18 cellular contexts compared by ENCODE assay signal in the genomic region with DNA sequence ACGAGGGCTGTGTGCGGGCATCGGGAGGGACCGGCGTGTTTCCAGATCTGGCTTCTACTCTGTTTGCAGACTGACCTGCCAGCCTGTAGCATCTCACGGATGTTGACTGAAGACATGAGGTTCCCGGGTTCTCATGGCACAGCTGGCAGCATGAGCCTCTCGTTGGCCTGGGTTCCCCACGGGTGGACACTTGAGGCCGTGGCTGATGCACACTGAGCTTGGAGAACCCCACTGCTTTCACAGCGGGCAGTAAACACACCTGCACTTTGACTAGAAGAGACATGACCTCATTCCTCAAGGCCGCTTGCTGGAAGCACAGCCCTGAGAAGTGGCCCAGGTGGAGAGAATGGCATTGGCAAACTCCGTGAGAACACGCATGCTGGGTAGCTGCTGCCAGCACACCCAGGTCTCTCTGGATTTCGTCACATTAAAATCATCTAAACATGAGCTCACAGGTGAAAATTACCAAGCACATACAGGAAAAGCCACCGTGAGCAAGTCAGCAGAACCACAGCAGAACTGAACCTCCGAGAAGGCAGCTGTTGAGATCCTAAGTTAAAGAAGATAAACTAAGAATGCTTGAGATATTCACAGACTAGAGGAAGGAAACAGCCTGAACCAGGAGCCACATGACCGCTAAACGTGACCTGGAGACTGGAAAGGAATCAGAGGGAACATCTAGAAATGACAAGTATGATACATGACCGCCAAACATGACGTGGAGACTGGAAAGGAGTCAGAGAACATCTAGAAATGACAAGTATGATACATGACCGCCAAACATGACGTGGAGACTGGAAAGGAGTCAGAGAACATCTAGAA.
"Had no signal": no experiment of that assay in that cellular context is flagged by ENCODE, and none has a peak within 500 bp of the region (broad histone marks: within the 10 kb centered on the region; RNA-seq: fewer than 3 reads in every experiment).

No MANE protein-coding gene starts in this region.

- DNase-seq: activated CD4-positive, alpha-beta T cell treated with anti-CD3 and anti-CD28 coated beads, Interleukin-2, amount 50 U/mL, for 1 hour; amniotic stem cell; dorsolateral prefrontal cortex; immature natural killer cell; left cardiac atrium; lower lobe of right lung; SK-N-SH; T-helper 9 cell; thyroid gland had no signal

- H3K4me1 ChIP-seq: lower lobe of right lung, neural progenitor cell, thyroid gland had no signal

- H3K27ac Mint-ChIP-seq: activated naive CD8-positive, alpha-beta T cell; brain; immature natural killer cell; neural progenitor cell; stimulated activated memory B cell treated with anti-CD40 and anti-IgM and Interleukin-4, amounts not matched to agents 10 μg/mL and 1 μg/mL and 100 μg/mL, for 72 hours had no signal

- H3K27ac ChIP-seq: lower lobe of right lung, neural progenitor cell, ovary, thyroid gland had no signal

- ATAC-seq: activated CD4-positive, CD25-positive, alpha-beta regulatory T cell treated with anti-CD3 and anti-CD28 coated beads, Interleukin-2, amount 50 U/mL, for 24 hours; activated T-helper 17 cell treated with anti-CD3 and anti-CD28 coated beads, Interleukin-2, amount 50 U/mL, for 72 hours; esophagus mucosa; left cardiac atrium; lower lobe of right lung; stimulated activated memory B cell treated with anti-CD40 and anti-IgM and Interleukin-4, amounts not matched to agents 10 μg/mL and 1 μg/mL and 100 μg/mL, for 72 hours; T-cell had no signal

- H3K27me3 ChIP-seq: dorsolateral prefrontal cortex, neural progenitor cell, ovary, thyroid gland had no signal

- H3K4me3 ChIP-seq: dorsolateral prefrontal cortex, lower lobe of right lung, neural progenitor cell, ovary, thyroid gland had no signal

- H3K9me3 ChIP-seq: lower lobe of right lung, ovary, SK-N-SH, thyroid gland had no signal

- H3K9me3 Mint-ChIP-seq: activated T-helper 17 cell treated with anti-CD3 and anti-CD28 coated beads, Interleukin-2, amount 50 U/mL, for 72 hours; brain; immature natural killer cell; neural progenitor cell; stimulated activated memory B cell treated with anti-CD40 and anti-IgM and Interleukin-4, amounts not matched to agents 10 μg/mL and 1 μg/mL and 100 μg/mL, for 72 hours; T-cell had no signal

- H2AFZ ChIP-seq: neural progenitor cell had no signal

- H3K9ac ChIP-seq: neural progenitor cell, SK-N-SH had no signal

- H3K4me2 ChIP-seq: neural progenitor cell, SK-N-SH had no signal

- H3K36me3 ChIP-seq: neural progenitor cell, ovary had no signal
